In genomic region chr1:203473281-203473680, GRCh38 we compare ENCODE assay signal across 29 cellular contexts. TPM values are rescaled to one million over a fixed set of nuclear protein-coding genes. Genes with fewer than 3 reads are reported as not detected.
"Had no signal": no experiment of that assay in that cellular context is flagged by ENCODE, and none has a peak within 500 bp of the region (broad histone marks: within the 10 kb centered on the region; RNA-seq: fewer than 3 reads in every experiment).

No MANE protein-coding gene starts in this region.

- H3K27ac ChIP-seq: SK-N-MC, VCaP had no signal

- DNase-seq: activated CD4-positive, alpha-beta memory T cell treated with anti-CD3 and anti-CD28 coated beads for 36 hours; activated CD4-positive, alpha-beta T cell treated with anti-CD3 and anti-CD28 coated beads, Interleukin-2, amount 10 ng/mL, durations not matched to agents 7 days and 5 days; activated CD4-positive, CD25-positive, alpha-beta regulatory T cell; activated CD8-positive, alpha-beta memory T cell treated with anti-CD3 and anti-CD28 coated beads for 24 hours; activated effector memory CD4-positive, alpha-beta T cell treated with anti-CD3 and anti-CD28 coated beads, Interleukin-2, amount 50 U/mL, for 16 hours; activated naive CD4-positive, alpha-beta T cell treated with Interleukin-2 at 50 U/mL for 16 hours; activated naive CD8-positive, alpha-beta T cell treated with anti-CD3 and anti-CD28 coated beads, Interleukin-2, amount 50 U/mL, for 24 hours; activated T-cell treated with anti-CD3 and anti-CD28 coated beads, Interleukin-2, amount 50 U/mL, for 4 hours; amniotic stem cell; KG1; NCI-H1092; NCI-H1417; NCI-H1930; NCI-H2171; NCI-H2227 treated with DMSO at 0.1 percent for 48 hours; NCI-H526 treated with DMSO at 0.1 percent for 48 hours; NCI-H82; T-cell; T-helper 2 cell; T1000 had no signal

- H3K4me3 ChIP-seq: SK-N-MC had no signal

- ATAC-seq: activated naive CD4-positive, alpha-beta T cell treated with anti-CD3 and anti-CD28 coated beads, Interleukin-2, amount 50 U/mL, for 72 hours; activated naive CD8-positive, alpha-beta T cell treated with anti-CD3 and anti-CD28 coated beads, Interleukin-2, amount 50 U/mL, for 24 hours; activated T-cell treated with anti-CD3 and anti-CD28 coated beads, Interleukin-2, amount 50 U/mL, for 4 hours; T-cell had no signal

- FAIRE-seq: astrocyte, RCC 7860, TTC549 had no signal

RNA-seq across cellular contexts. Expression of gene PRELP, which starts 2.3 kb away (rescaled TPM):
- total RNA-seq: activated CD4-positive, alpha-beta memory T cell treated with anti-CD3 and anti-CD28 coated beads for 36 hours; activated CD4-positive, alpha-beta T cell treated with anti-CD3 and anti-CD28 coated beads, Interleukin-2, amount 10 ng/mL, durations not matched to agents 7 days and 5 days; MCF 10A; NCI-H460 had no signal
- polyA plus RNA-seq: IgD-negative memory B cell had no signal

RNA-seq across cellular contexts. Expression of gene OPTC, which starts 20.7 kb away (rescaled TPM):
- total RNA-seq: activated CD4-positive, alpha-beta memory T cell treated with anti-CD3 and anti-CD28 coated beads for 36 hours; activated CD4-positive, alpha-beta T cell treated with anti-CD3 and anti-CD28 coated beads, Interleukin-2, amount 10 ng/mL, durations not matched to agents 7 days and 5 days; activated naive CD4-positive, alpha-beta T cell treated with anti-CD3 and anti-CD28 coated beads, Interleukin-2, amount 50 U/mL, for 72 hours; activated T-cell treated with anti-CD3 and anti-CD28 coated beads, Interleukin-2, amount 50 U/mL, for 4 hours; astrocyte; MCF 10A; NCI-H460; T-cell had no signal
- polyA plus RNA-seq: IgD-negative memory B cell had no signal
